ENCODE assay signal across 26 cellular contexts in the genomic region with DNA sequence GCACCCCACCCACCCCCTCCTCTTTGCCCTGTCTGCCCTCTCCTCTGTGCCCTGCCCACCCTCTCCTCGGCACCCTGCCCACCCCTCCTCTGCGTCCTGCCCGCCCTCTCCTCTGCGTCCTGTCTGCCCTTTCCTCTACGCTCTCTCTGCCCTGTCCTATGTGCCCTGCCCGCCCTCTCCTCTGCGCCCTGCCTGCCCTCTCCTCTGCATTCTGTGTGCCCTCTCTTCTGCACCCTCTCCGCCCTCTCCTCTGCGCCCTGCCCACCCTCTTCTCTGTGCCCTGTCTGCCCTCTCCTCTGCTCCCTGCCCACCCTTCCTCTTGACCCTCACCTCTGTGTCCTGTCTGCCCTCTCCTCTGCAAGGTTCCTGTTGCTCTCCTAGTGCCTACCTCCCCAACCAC.
A peak's percentile ranks its signal among the peaks of the same experiment; 100 is the strongest.
DNase-seq lines count a peak whose midpoint lies in the region; ATAC-seq and TF ChIP-seq lines count a peak whose summit lies in the region.
"Had no signal": no experiment of that assay in that cellular context is flagged by ENCODE, and none has a peak within 500 bp of the region (broad histone marks: within the 10 kb centered on the region; RNA-seq: fewer than 3 reads in every experiment).

No MANE protein-coding gene starts in this region.

- no peak for TF ChIP-seq POLR2A in spleen (IDR thresholded peaks at IDR 0.05)

- H3K27ac Mint-ChIP-seq in stimulated activated naive CD8-positive, alpha-beta T cell treated with anti-CD3 and anti-CD28 coated beads, Interleukin-15, amount 100 ng/mL, for 72 hours, result no peak overlapping the region
- H3K27ac Mint-ChIP-seq in stimulated activated memory B cell treated with anti-CD40 and anti-IgM and Interleukin-4, amounts not matched to agents 10 μg/mL and 1 μg/mL and 100 μg/mL, for 72 hours, result no peak overlapping the region
- no peak overlapping the region for H3K27ac Mint-ChIP-seq in type B pancreatic cell
- H3K27ac Mint-ChIP-seq: CD4-positive, alpha-beta memory T cell; CD8-positive, alpha-beta memory T cell had no signal

- TF ChIP-seq CTCF in spleen (IDR thresholded peaks at IDR 0.05 in 8 of 11, conservative IDR thresholded peaks at IDR 0.05 in 3 of 11) (no peak), type B pancreatic cell (conservative IDR thresholded peaks at IDR 0.05) (no peak)

- no peak overlapping the region for H3K4me2 ChIP-seq in neuronal stem cell (ENCODE audit: insufficient read depth, low read length, poor library complexity, severe bottlenecking)
- H3K4me2 ChIP-seq: BLaER1 had no signal

- H3K27me3 ChIP-seq in neuronal stem cell (ENCODE audit: control insufficient read depth in 3 of 3, insufficient read depth in 3 of 3, low read depth in 1 of 3, low read length in 3 of 3) (peaks cover 0 to 6% (median 0%) of the 10 kb centered on the region in 3 experiments), aorta (ENCODE audit: control insufficient read depth in 1 of 2, insufficient read depth in 2 of 2, low read length in 1 of 2) (peaks cover 0 to 2% of the 10 kb centered on the region in 2 donors), spleen (replicated peaks in 1 of 7) (peaks cover 0 to 7% (median 0%) of the 10 kb centered on the region in 7 donors)
- H3K27me3 ChIP-seq: BE2C, BLaER1 had no signal

- H3K9me3 ChIP-seq in neuronal stem cell (replicated peaks in 1 of 2; ENCODE audit: control insufficient read depth in 2 of 2, insufficient read depth in 1 of 2, low read depth in 1 of 2, low read length in 2 of 2) (no peaks in the 10 kb centered on the region), aorta (ENCODE audit: control insufficient read depth, low read length) (no peaks in the 10 kb centered on the region), spleen (no peaks in the 10 kb centered on the region)
- H3K9me3 ChIP-seq: BE2C, BLaER1 had no signal

- H3K4me1 Mint-ChIP-seq in stimulated activated naive CD8-positive, alpha-beta T cell treated with anti-CD3 and anti-CD28 coated beads, Interleukin-15, amount 100 ng/mL, for 72 hours, result no peaks in the 10 kb centered on the region
- H3K4me1 Mint-ChIP-seq in stimulated activated memory B cell treated with anti-CD40 and anti-IgM and Interleukin-4, amounts not matched to agents 10 μg/mL and 1 μg/mL and 100 μg/mL, for 72 hours, result no peaks in the 10 kb centered on the region
- H3K4me1 Mint-ChIP-seq in type B pancreatic cell (ENCODE audit: unreplicated experiment), result no peaks in the 10 kb centered on the region
- H3K4me1 Mint-ChIP-seq: CD14-positive monocyte; CD4-positive, alpha-beta memory T cell; CD4-positive, CD25-positive, alpha-beta regulatory T cell; CD8-positive, alpha-beta memory T cell had no signal

- H2BK12ac ChIP-seq in neuronal stem cell (ENCODE audit: low read length), result no peak overlapping the region

- H4K91ac ChIP-seq in neuronal stem cell (ENCODE audit: low read depth, low read length, poor library complexity), result no peak overlapping the region

- no peak overlapping the region for H3K4me3 Mint-ChIP-seq in stimulated activated naive CD8-positive, alpha-beta T cell treated with anti-CD3 and anti-CD28 coated beads, Interleukin-15, amount 100 ng/mL, for 72 hours
- no peak overlapping the region for H3K4me3 Mint-ChIP-seq in stimulated activated memory B cell treated with anti-CD40 and anti-IgM and Interleukin-4, amounts not matched to agents 10 μg/mL and 1 μg/mL and 100 μg/mL, for 72 hours
- H3K4me3 Mint-ChIP-seq in type B pancreatic cell, result no peak overlapping the region
- H3K4me3 Mint-ChIP-seq: CD14-positive monocyte; CD4-positive, alpha-beta memory T cell; CD4-positive, CD25-positive, alpha-beta regulatory T cell; CD8-positive, alpha-beta memory T cell had no signal

- peak overlapping the region; percentile 39 for H3K9ac ChIP-seq in neuronal stem cell (ENCODE audit: low read depth, low read length, poor library complexity)
- H3K9ac ChIP-seq: BLaER1 had no signal

- intact Hi-C loops in aorta (cut with DNase I), result no loop called here
- intact Hi-C loops in spleen (cut with DNase I; ENCODE audit: low total_unique reads), result no loop called here

- H3K14ac ChIP-seq in neuronal stem cell (ENCODE audit: low read length), result no peak overlapping the region

- peaks cover 26% of the 10 kb centered on the region for H3K27me3 Mint-ChIP-seq in stimulated activated naive CD8-positive, alpha-beta T cell treated with anti-CD3 and anti-CD28 coated beads, Interleukin-15, amount 100 ng/mL, for 72 hours
- H3K27me3 Mint-ChIP-seq in stimulated activated memory B cell treated with anti-CD40 and anti-IgM and Interleukin-4, amounts not matched to agents 10 μg/mL and 1 μg/mL and 100 μg/mL, for 72 hours, result peaks cover 21% of the 10 kb centered on the region
- peaks cover 35% of the 10 kb centered on the region for H3K27me3 Mint-ChIP-seq in type B pancreatic cell

- H3K36me3 ChIP-seq in neuronal stem cell (replicated peaks in 1 of 2; ENCODE audit: control insufficient read depth in 2 of 2, insufficient read depth in 2 of 2, low read length in 2 of 2) (no peaks in the 10 kb centered on the region), aorta (ENCODE audit: control insufficient read depth in 1 of 2, insufficient read depth in 2 of 2, low read length in 1 of 2) (no peaks in the 10 kb centered on the region), spleen (no peaks in the 10 kb centered on the region)
- H3K36me3 ChIP-seq: BE2C, BLaER1 had no signal

- H2AFZ ChIP-seq in neuronal stem cell (ENCODE audit: low read length), result no peak overlapping the region

- H3K18ac ChIP-seq in neuronal stem cell (ENCODE audit: low read length), result no peak overlapping the region

- H3K79me1 ChIP-seq in neuronal stem cell (ENCODE audit: low read depth, low read length), result no peaks in the 10 kb centered on the region

- no CpG with 5 or more reads among the region's 9 CpGs for WGBS in neuronal stem cell (ENCODE audit: extremely low coverage in 2 of 2, insufficient read length in 2 of 2, insufficient replicate concordance in 1 of 2), 2 donors
- 82 to 83% methylated on average over 9 of the region's 9 CpGs for WGBS in aorta, 2 donors
- 71 to 81% (median 77%) methylated on average over 9 of the region's 9 CpGs for WGBS in spleen, 5 donors

- H3K27ac ChIP-seq in neuronal stem cell (replicated peaks; ENCODE audit: low read length) (no peak overlapping the region), aorta (ENCODE audit: low read depth in 1 of 2, low read length in 2 of 2) (no peak overlapping the region), spleen (no peak overlapping the region)
- H3K27ac ChIP-seq: BLaER1 had no signal

- H2BK15ac ChIP-seq in neuronal stem cell (ENCODE audit: low read length), result no peak overlapping the region

- no peaks in the 10 kb centered on the region for H3K9me3 Mint-ChIP-seq in stimulated activated naive CD8-positive, alpha-beta T cell treated with anti-CD3 and anti-CD28 coated beads, Interleukin-15, amount 100 ng/mL, for 72 hours
- no peaks in the 10 kb centered on the region for H3K9me3 Mint-ChIP-seq in stimulated activated memory B cell treated with anti-CD40 and anti-IgM and Interleukin-4, amounts not matched to agents 10 μg/mL and 1 μg/mL and 100 μg/mL, for 72 hours
- H3K9me3 Mint-ChIP-seq in type B pancreatic cell, result no peaks in the 10 kb centered on the region
- H3K9me3 Mint-ChIP-seq: CD4-positive, alpha-beta memory T cell had no signal

- peak; percentile 56 for ATAC-seq in stimulated activated naive CD8-positive, alpha-beta T cell treated with anti-CD3 and anti-CD28 coated beads, Interleukin-15, amount 100 ng/mL, for 72 hours
- ATAC-seq in stimulated activated naive CD8-positive, alpha-beta T cell treated with anti-CD3 and anti-CD28 coated beads, Interleukin-15, Interleukin-2, amounts not matched to agents 100 U/mL and 50 U/mL, for 24 hours, result no peak
- peak; percentile 13 for ATAC-seq in stimulated activated memory B cell treated with anti-CD40 and anti-IgM and Interleukin-4, amounts not matched to agents 10 μg/mL and 1 μg/mL and 100 μg/mL, for 72 hours
- peak; percentile 13 for ATAC-seq in aorta (ENCODE audit: low FRiP score)
- ATAC-seq: GM12878 had no signal

- H2BK5ac ChIP-seq in neuronal stem cell (ENCODE audit: low read length), result no peak overlapping the region

- H3K4ac ChIP-seq in neuronal stem cell (ENCODE audit: low read length), result no peak overlapping the region

- peak overlapping the region; percentile 67 for H3K23ac ChIP-seq in neuronal stem cell (ENCODE audit: low read depth, low read length, poor library complexity)

- no peak overlapping the region for H2AK5ac ChIP-seq in neuronal stem cell (ENCODE audit: low read depth, low read length)

- DNase-seq in stimulated activated naive CD8-positive, alpha-beta T cell treated with anti-CD3 and anti-CD28 coated beads, Interleukin-15, amount 100 ng/mL, for 72 hours, result no peak
- DNase-seq in stimulated activated naive CD8-positive, alpha-beta T cell treated with anti-CD3 and anti-CD28 coated beads, Interleukin-15, Interleukin-2, amounts not matched to agents 100 U/mL and 50 U/mL, for 24 hours, result no peak
- DNase-seq in neuronal stem cell (ENCODE audit: low spot score) (no peak), aorta (no peak), spleen (no peak), type B pancreatic cell (ENCODE audit: extremely low spot score, unreplicated experiment) (no peak), SHP77 (lab: John Stamatoyannopoulos, UW) (no peak)
- DNase-seq: 8988T; ACHN; BE2C; C1 segment of cervical spinal cord; CD4-positive, alpha-beta memory T cell; CD4-positive, CD25-positive, alpha-beta regulatory T cell; CD8-positive, alpha-beta memory T cell; COR-L47; DMS 273 treated with DMSO at 0.1 percent for 48 hours; DMS153; DMS53; DMS79; DND-41; EL; GDM1 had no signal

- H3K4me1 ChIP-seq in neuronal stem cell (ENCODE audit: control insufficient read depth in 2 of 2, insufficient read depth in 1 of 2, low read depth in 1 of 2, low read length in 2 of 2) (no peaks in the 10 kb centered on the region), aorta (ENCODE audit: control insufficient read depth in 1 of 2, insufficient read depth in 2 of 2, low read length in 2 of 2) (no peaks in the 10 kb centered on the region), spleen (no peaks in the 10 kb centered on the region)
- H3K4me1 ChIP-seq: BE2C, BLaER1 had no signal

- no peak overlapping the region for H4K8ac ChIP-seq in neuronal stem cell (ENCODE audit: low read depth, low read length)

- no peak overlapping the region for H2BK120ac ChIP-seq in neuronal stem cell (ENCODE audit: low read depth, low read length)

- H3K36me3 Mint-ChIP-seq in stimulated activated memory B cell treated with anti-CD40 and anti-IgM and Interleukin-4, amounts not matched to agents 10 μg/mL and 1 μg/mL and 100 μg/mL, for 72 hours, result no peaks in the 10 kb centered on the region
- H3K36me3 Mint-ChIP-seq in type B pancreatic cell, result no peaks in the 10 kb centered on the region
- H3K36me3 Mint-ChIP-seq: CD14-positive monocyte; CD4-positive, alpha-beta memory T cell; CD4-positive, CD25-positive, alpha-beta regulatory T cell; CD8-positive, alpha-beta memory T cell had no signal

- H3K4me3 ChIP-seq in neuronal stem cell (ENCODE audit: low read length in 2 of 2) (no peak overlapping the region), aorta (ENCODE audit: low read length in 2 of 2) (no peak overlapping the region), spleen (no peak overlapping the region)
- H3K4me3 ChIP-seq: BLaER1, GM12878 had no signal
